Comparison of ENCODE assay signal across 22 cellular contexts in the genomic region with DNA sequence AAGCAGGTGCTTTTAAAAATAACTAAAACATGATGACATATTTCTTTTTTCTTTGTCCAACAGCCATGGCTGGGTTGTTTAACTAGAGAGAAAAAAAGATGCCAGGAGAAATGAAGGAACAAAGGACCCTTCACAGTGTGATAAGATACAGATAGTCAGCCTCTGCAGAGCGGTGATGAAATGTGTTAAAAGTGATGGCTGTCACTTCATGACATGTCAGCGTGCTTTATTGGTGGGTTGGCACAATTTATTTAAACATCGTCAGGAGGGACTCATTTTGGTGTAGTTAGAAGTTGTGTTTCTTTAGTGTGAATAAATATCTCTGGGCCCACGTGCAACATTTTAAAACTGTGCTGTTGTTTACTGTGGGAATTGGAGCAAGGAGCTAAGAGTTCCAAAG.
DNase-seq lines count a peak whose midpoint lies in the region; ATAC-seq and TF ChIP-seq lines count a peak whose summit lies in the region.
"Had no signal": no experiment of that assay in that cellular context is flagged by ENCODE, and none has a peak within 500 bp of the region (broad histone marks: within the 10 kb centered on the region; RNA-seq: fewer than 3 reads in every experiment).

No MANE protein-coding gene starts in this region.

- H3K27me3 ChIP-seq in cardiac muscle cell (no peaks in the 10 kb centered on the region), heart right ventricle (no peaks in the 10 kb centered on the region), mesendoderm (ENCODE audit: insufficient read depth, low read length, poor library complexity) (no peaks in the 10 kb centered on the region)
- H3K27me3 ChIP-seq: BLaER1 had no signal

- no peak overlapping the region for H3K4ac ChIP-seq in mesendoderm (ENCODE audit: low read depth, low read length)

- H3K9ac ChIP-seq in mesendoderm (ENCODE audit: low read length) = no peak overlapping the region
- H3K9ac ChIP-seq: BLaER1, GM23248 had no signal

- H3K79me1 ChIP-seq in mesendoderm (ENCODE audit: low read length) = no peaks in the 10 kb centered on the region

- H3K4me1 ChIP-seq in cardiac muscle cell (ENCODE audit: low read depth) = peaks cover 62% of the 10 kb centered on the region
- peaks cover 0 to 10% (median 0%) of the 10 kb centered on the region in 9 donors for H3K4me1 ChIP-seq in heart right ventricle
- H3K4me1 ChIP-seq in mesendoderm (ENCODE audit: control insufficient read depth, low read depth, low read length) = no peaks in the 10 kb centered on the region

- DNase-seq in cardiac muscle cell (ENCODE audit: low read depth in 1 of 2, low spot score in 1 of 2) = peak in 1 of 2 donors; percentile 32
- DNase-seq in heart right ventricle = no peak
- peak; percentile 11 for DNase-seq in NCI-H146 treated with DMSO at 0.1 percent for 48 hours (lab: John Stamatoyannopoulos, UW; ENCODE audit: unreplicated experiment)
- DNase-seq in mesendoderm = peak; percentile 18
- peak; percentile 58 for DNase-seq in retina
- no peak for DNase-seq in activated CD4-positive, alpha-beta T cell treated with anti-CD3 and anti-CD28 coated beads, Interleukin-2, amount 10 ng/mL, durations not matched to agents 24 days and 14 days
- no peak for DNase-seq in HPDE6-E6E7 (ENCODE audit: extremely low spot score)
- DNase-seq in cerebellum (ENCODE audit: low spot score) = no peak
- DNase-seq: CD4-positive, CD25-positive, alpha-beta regulatory T cell; CD8-positive, alpha-beta memory T cell; DMS 273 treated with DMSO at 0.1 percent for 48 hours; DMS79; EL; GDM1; GM23248; H9 had no signal

- no peak overlapping the region for H3K4me3 ChIP-seq in cardiac muscle cell
- no peak overlapping the region for H3K4me3 ChIP-seq in heart right ventricle
- H3K4me3 ChIP-seq in mesendoderm (ENCODE audit: low read length) = no peak overlapping the region
- H3K4me3 ChIP-seq: BLaER1, GM12878, GM23248 had no signal

- no peak overlapping the region for H2BK120ac ChIP-seq in mesendoderm (ENCODE audit: low read depth, low read length)

- peaks cover 53% of the 10 kb centered on the region for H3K36me3 Mint-ChIP-seq in activated CD4-positive, alpha-beta T cell treated with anti-CD3 and anti-CD28 coated beads, Interleukin-2, amount 10 ng/mL, durations not matched to agents 24 days and 14 days (ENCODE audit: low read depth)

- no peak for ATAC-seq in heart right ventricle
- ATAC-seq: GM12878, HCT116 had no signal

- H3K9me3 Mint-ChIP-seq in activated CD4-positive, alpha-beta T cell treated with anti-CD3 and anti-CD28 coated beads, Interleukin-2, amount 10 ng/mL, durations not matched to agents 24 days and 14 days = peaks cover 7% of the 10 kb centered on the region
- H3K9me3 Mint-ChIP-seq: CD8-positive, alpha-beta memory T cell; H9 had no signal

- peaks cover 33% of the 10 kb centered on the region for H3K4me1 Mint-ChIP-seq in activated CD4-positive, alpha-beta T cell treated with anti-CD3 and anti-CD28 coated beads, Interleukin-2, amount 10 ng/mL, durations not matched to agents 24 days and 14 days
- H3K4me1 Mint-ChIP-seq: H9 had no signal

- 19 to 32% methylated on average over 4 of the region's 4 CpGs for WGBS in heart right ventricle, 2 donors
- no CpG with 5 or more reads among the region's 4 CpGs for WGBS in mesendoderm (ENCODE audit: extremely low coverage, insufficient coverage, low lambda C conversion rate)

- no peak overlapping the region for H4K5ac ChIP-seq in mesendoderm (ENCODE audit: low read length)

- intact Hi-C loops in heart right ventricle (cut with DNase I) = no loop called here
- intact Hi-C loops in activated CD4-positive, alpha-beta T cell treated with anti-CD3 and anti-CD28 coated beads, Interleukin-2, amount 10 ng/mL, durations not matched to agents 24 days and 14 days (cut with micrococcal nuclease) = loop anchor here (5.0 to 10.0 kb wide), 3 partner anchors 115 to 1315 kb away; a partner anchor contains a TSS

- no peak overlapping the region for H3K4me2 ChIP-seq in mesendoderm (ENCODE audit: low read length)
- H3K4me2 ChIP-seq: BLaER1 had no signal

- H3K56ac ChIP-seq in mesendoderm (ENCODE audit: low read length) = no peak overlapping the region

- H2BK15ac ChIP-seq in mesendoderm (replicated peaks; ENCODE audit: low read depth) = no peak overlapping the region

- H3K23ac ChIP-seq in mesendoderm (ENCODE audit: low read length) = no peak overlapping the region

- H3K36me3 ChIP-seq in cardiac muscle cell (no peaks in the 10 kb centered on the region), heart right ventricle (no peaks in the 10 kb centered on the region), mesendoderm (ENCODE audit: control insufficient read depth, insufficient read depth, low read length) (no peaks in the 10 kb centered on the region)
- H3K36me3 ChIP-seq: BLaER1 had no signal

- H2AK5ac ChIP-seq in mesendoderm (ENCODE audit: low read length) = no peak overlapping the region

- no peak overlapping the region for H4K8ac ChIP-seq in mesendoderm (ENCODE audit: low read depth, low read length)

- H3K9me3 ChIP-seq in cardiac muscle cell (ENCODE audit: low read depth) = no peaks in the 10 kb centered on the region
- H3K9me3 ChIP-seq in heart right ventricle = no peaks in the 10 kb centered on the region
- H3K9me3 ChIP-seq: BLaER1 had no signal

- no peaks in the 10 kb centered on the region for H3K79me2 ChIP-seq in mesendoderm (ENCODE audit: control insufficient read depth, insufficient read depth, low read length)

- H3K27ac ChIP-seq in cardiac muscle cell (peak overlapping the region; percentile 17), heart right ventricle (no peak overlapping the region), mesendoderm (ENCODE audit: low read depth, low read length) (no peak overlapping the region)
- H3K27ac ChIP-seq: 22Rv1, BLaER1, C4-2B, GM23248 had no signal

- no peak overlapping the region for H2BK5ac ChIP-seq in mesendoderm (ENCODE audit: low read length)

- H3K27ac Mint-ChIP-seq in activated CD4-positive, alpha-beta T cell treated with anti-CD3 and anti-CD28 coated beads, Interleukin-2, amount 10 ng/mL, durations not matched to agents 24 days and 14 days = no peak overlapping the region
- H3K27ac Mint-ChIP-seq: B cell; CD8-positive, alpha-beta memory T cell; H9 had no signal

- no peaks in the 10 kb centered on the region for H3K27me3 Mint-ChIP-seq in activated CD4-positive, alpha-beta T cell treated with anti-CD3 and anti-CD28 coated beads, Interleukin-2, amount 10 ng/mL, durations not matched to agents 24 days and 14 days
- H3K27me3 Mint-ChIP-seq: B cell; CD4-positive, CD25-positive, alpha-beta regulatory T cell had no signal

- H3K4me3 Mint-ChIP-seq in activated CD4-positive, alpha-beta T cell treated with anti-CD3 and anti-CD28 coated beads, Interleukin-2, amount 10 ng/mL, durations not matched to agents 24 days and 14 days = no peak overlapping the region
- H3K4me3 Mint-ChIP-seq: B cell; CD4-positive, CD25-positive, alpha-beta regulatory T cell; CD8-positive, alpha-beta memory T cell; H9 had no signal

- no peak overlapping the region for H3K18ac ChIP-seq in mesendoderm (ENCODE audit: low read length)

- no peak for TF ChIP-seq CTCF in cardiac muscle cell (IDR thresholded peaks at IDR 0.05; ENCODE audit: low read depth, low read length)
- no peak for TF ChIP-seq CTCF in heart right ventricle (IDR thresholded peaks at IDR 0.05)

Comparison
In these comparisons a context has a peak if more than half of its experiments do, and no peak if none do; other contexts are left out.
1. DNase-seq: peak in NCI-H146 treated with DMSO at 0.1 percent for 48 hours (single experiment), mesendoderm (single experiment) and retina (single experiment); none in heart right ventricle (0 of 2), activated CD4-positive, alpha-beta T cell treated with anti-CD3 and anti-CD28 coated beads, Interleukin-2, amount 10 ng/mL, durations not matched to agents 24 days and 14 days (single experiment), HPDE6-E6E7 (single experiment) and cerebellum (single experiment).